In genomic region chr6:43308101-43308989, GRCh38 we compare ENCODE assay signal across 9 cellular contexts. TPM values are rescaled to one million over a fixed set of nuclear protein-coding genes. Genes with fewer than 3 reads are reported as not detected.
DNase-seq lines count a peak whose midpoint lies in the region; ATAC-seq, FAIRE-seq and TF ChIP-seq lines count a peak whose summit lies in the region.
"Had no signal": no experiment of that assay in that cellular context is flagged by ENCODE, and none has a peak within 500 bp of the region (broad histone marks: within the 10 kb centered on the region; RNA-seq: fewer than 3 reads in every experiment).

CRIP3 (minus strand) TSS chr6:43308826; CDS start chr6:43308792, 34 bp downstream.

- no peak for FAIRE-seq in H1 (lab: Jason Lieb, UNC)

- H2BK15ac ChIP-seq in H1 (ENCODE audit: low read length), result peak within 1 kb of the TSS; percentile 88; the same call in 1 of the 2 replicates

- H2BK20ac ChIP-seq in H1 (ENCODE audit: low read length), result no peak within 1 kb of the TSS

- TF ChIP-seq RAD21 in H1 (IDR thresholded peaks at IDR 0.05 in 1 of 2, conservative IDR thresholded peaks at IDR 0.05 in 1 of 2; ENCODE audit: low read depth in 2 of 2, low read length in 2 of 2), result peak; percentile 31 to 48; a peak in 3 of 4 replicates

- H3K27ac Mint-ChIP-seq in activated CD4-positive, alpha-beta T cell treated with anti-CD3 and anti-CD28 coated beads, Interleukin-2, amount 10 ng/mL, durations not matched to agents 24 days and 14 days, result no peak within 1 kb of the TSS
- H3K27ac Mint-ChIP-seq in stimulated activated naive CD8-positive, alpha-beta T cell treated with anti-CD3 and anti-CD28 coated beads, Interleukin-15, Interleukin-2, amounts not matched to agents 100 ng/mL and 50 ng/mL, for 24 hours, result no peak within 1 kb of the TSS

- 7% methylated on average over 37 of the region's 39 CpGs; no CpG with 5 or more reads in 1 of the 2 experiments for WGBS in H1 (ENCODE audit: extremely low coverage in 1 of 2, insufficient coverage in 1 of 2, insufficient read length in 1 of 2, insufficient replicate concordance in 2 of 2, low coverage in 1 of 2, low lambda C conversion rate in 2 of 2, missing lambda C conversion rate in 1 of 2), 2 experiments

- H4K8ac ChIP-seq in H1 (ENCODE audit: extremely low read depth, insufficient read depth, low read length), result peak within 1 kb of the TSS; percentile 79

- peak within 1 kb of the TSS; percentile 90 to 92 for H3K4me2 ChIP-seq in H1 (ENCODE audit: insufficient read depth in 1 of 2, low read depth in 2 of 2, low read length in 2 of 2)

- CTCF ChIA-PET in H1 (lab: Charles Lee; ENCODE audit: partially characterized antibody), result interaction anchor here (0.6 to 5.4 kb wide), 26 partner anchors 9 to 201 kb away, joined by 3 to 27 read pairs (median 6); partner anchors contain the start of genes LRRC73, SLC22A7 and ZNF318

- H4K5ac ChIP-seq in H1 (ENCODE audit: insufficient read length, low read depth, low read length), result peak within 1 kb of the TSS; percentile 38

- no peaks in the 10 kb centered on the region for H3K36me3 Mint-ChIP-seq in activated CD4-positive, alpha-beta T cell treated with anti-CD3 and anti-CD28 coated beads, Interleukin-2, amount 10 ng/mL, durations not matched to agents 24 days and 14 days (ENCODE audit: low read depth)
- no peaks in the 10 kb centered on the region for H3K36me3 Mint-ChIP-seq in stimulated activated naive CD8-positive, alpha-beta T cell treated with anti-CD3 and anti-CD28 coated beads, Interleukin-15, Interleukin-2, amounts not matched to agents 100 ng/mL and 50 ng/mL, for 24 hours (ENCODE audit: low read depth)

- H3K4me1 ChIP-seq in H1 (replicated peaks in 1 of 4; ENCODE audit: control insufficient read depth in 3 of 4, insufficient read depth in 4 of 4, low read length in 3 of 4), result peaks cover 9 to 15% (median 9%) of the 10 kb centered on the region in 4 experiments
- H3K4me1 ChIP-seq in mucosa of descending colon (ENCODE audit: low read depth), result no peaks in the 10 kb centered on the region

- H3K9me3 Mint-ChIP-seq in activated CD4-positive, alpha-beta T cell treated with anti-CD3 and anti-CD28 coated beads, Interleukin-2, amount 10 ng/mL, durations not matched to agents 24 days and 14 days, result no peaks in the 10 kb centered on the region
- no peaks in the 10 kb centered on the region for H3K9me3 Mint-ChIP-seq in stimulated activated naive CD8-positive, alpha-beta T cell treated with anti-CD3 and anti-CD28 coated beads, Interleukin-15, Interleukin-2, amounts not matched to agents 100 ng/mL and 50 ng/mL, for 24 hours

- H2BK12ac ChIP-seq in H1 (ENCODE audit: low read depth, low read length), result peak within 1 kb of the TSS; percentile 64; the same call in 1 of the 2 replicates

- peaks cover 19% of the 10 kb centered on the region for H3K27me3 Mint-ChIP-seq in activated CD4-positive, alpha-beta T cell treated with anti-CD3 and anti-CD28 coated beads, Interleukin-2, amount 10 ng/mL, durations not matched to agents 24 days and 14 days
- peaks cover 4% of the 10 kb centered on the region for H3K27me3 Mint-ChIP-seq in stimulated activated naive CD8-positive, alpha-beta T cell treated with anti-CD3 and anti-CD28 coated beads, Interleukin-15, Interleukin-2, amounts not matched to agents 100 ng/mL and 50 ng/mL, for 24 hours

- peak; percentile 73 for ATAC-seq in mucosa of descending colon
- ATAC-seq in HG02973 (IDR thresholded peaks at IDR 0.05; ENCODE audit: unreplicated experiment), result no peak

- TF ChIP-seq CTCF in H1 (IDR thresholded peaks at IDR 0.05; ENCODE audit: control extremely low read depth in 1 of 3, insufficient read depth in 1 of 3, low read depth in 1 of 3, low read length in 3 of 3) (peak in 2 of 3 experiments; percentile 51 to 76; a peak in 2 of 4 replicates), mucosa of descending colon (IDR thresholded peaks at IDR 0.05) (no peak)

- H3K4me3 Mint-ChIP-seq in activated CD4-positive, alpha-beta T cell treated with anti-CD3 and anti-CD28 coated beads, Interleukin-2, amount 10 ng/mL, durations not matched to agents 24 days and 14 days, result peak within 1 kb of the TSS; percentile 81
- H3K4me3 Mint-ChIP-seq in stimulated activated naive CD8-positive, alpha-beta T cell treated with anti-CD3 and anti-CD28 coated beads, Interleukin-15, Interleukin-2, amounts not matched to agents 100 ng/mL and 50 ng/mL, for 24 hours, result peak within 1 kb of the TSS; percentile 80

- no peak within 1 kb of the TSS for H2AK5ac ChIP-seq in H1 (ENCODE audit: low read depth, low read length)

- no peaks in the 10 kb centered on the region for H3K79me2 ChIP-seq in H1 (ENCODE audit: control insufficient read depth in 1 of 2, insufficient read depth in 2 of 2, low read length in 2 of 2)

- 0 out of 7 replicates have a peak, but pooled peaks cover 0 to 2% (median 0%) of the 10 kb centered on the region in 4 experiments for H3K27me3 ChIP-seq in H1 (replicated peaks in 1 of 4; ENCODE audit: control insufficient read depth in 3 of 4, extremely low read depth in 1 of 4, insufficient read depth in 3 of 4, low read length in 3 of 4)

- H3K79me1 ChIP-seq in H1 (ENCODE audit: low read depth, low read length), result no peaks in the 10 kb centered on the region

- peaks cover 8% of the 10 kb centered on the region for H3K23me2 ChIP-seq in H1 (ENCODE audit: low read depth, low read length)

- no peak within 1 kb of the TSS for H3K23ac ChIP-seq in H1 (ENCODE audit: insufficient read length)

- no peak within 1 kb of the TSS for H3K14ac ChIP-seq in H1 (ENCODE audit: insufficient read length)

- TF ChIP-seq POLR2A in H1 (IDR thresholded peaks at IDR 0.05; ENCODE audit: control extremely low read depth in 1 of 2, low read depth in 2 of 2, low read length in 2 of 2), result peak in 1 of 2 experiments; percentile 57; a peak in 2 of 3 replicates

- no peak within 1 kb of the TSS for H3K27ac ChIP-seq in H1 (ENCODE audit: low read depth, low read length)

- intact Hi-C loops in activated CD4-positive, alpha-beta T cell treated with anti-CD3 and anti-CD28 coated beads, Interleukin-2, amount 10 ng/mL, durations not matched to agents 24 days and 14 days (cut with micrococcal nuclease), result no loop called here
- intact Hi-C loops in mucosa of descending colon (cut with DNase I, micrococcal nuclease), result no loop called here

- H3K9ac ChIP-seq in H1 (replicated peaks in 1 of 4; ENCODE audit: extremely low read depth in 1 of 4, low read depth in 3 of 4, low read length in 3 of 4), result peak within 1 kb of the TSS in 3 of 4 experiments; percentile 51 to 79 (median 54); a peak in 5 of 7 replicates

- peak within 1 kb of the TSS; percentile 99 for H2AFZ ChIP-seq in H1 (ENCODE audit: low read length)

- POLR2A ChIA-PET in H1 (lab: Charles Lee; ENCODE audit: partially characterized antibody), result interaction anchor here (0.5 to 2.9 kb wide), 11 partner anchors 10 to 614 kb away, joined by 3 to 45 read pairs (median 4); partner anchors contain the start of genes CUL7 and SLC22A7

- H3K4me1 Mint-ChIP-seq in activated CD4-positive, alpha-beta T cell treated with anti-CD3 and anti-CD28 coated beads, Interleukin-2, amount 10 ng/mL, durations not matched to agents 24 days and 14 days, result peaks cover 5% of the 10 kb centered on the region
- H3K4me1 Mint-ChIP-seq in stimulated activated naive CD8-positive, alpha-beta T cell treated with anti-CD3 and anti-CD28 coated beads, Interleukin-15, Interleukin-2, amounts not matched to agents 100 ng/mL and 50 ng/mL, for 24 hours (ENCODE audit: low read depth), result peaks cover 22% of the 10 kb centered on the region

- H2BK120ac ChIP-seq in H1 (replicated peaks; ENCODE audit: low read depth, low read length), result peak within 1 kb of the TSS; percentile 40

- H4K20me1 ChIP-seq in H1 (replicated peaks in 1 of 2; ENCODE audit: control insufficient read depth in 1 of 2, insufficient read depth in 2 of 2, low read length in 2 of 2), result no peaks in the 10 kb centered on the region

- H3K18ac ChIP-seq in H1 (ENCODE audit: extremely low read depth, low read length), result peak within 1 kb of the TSS; percentile 76

- peak within 1 kb of the TSS; percentile 52; the same call in 1 of the 2 replicates for H2BK5ac ChIP-seq in H1 (ENCODE audit: low read depth, low read length)

- TF ChIP-seq EP300 in H1 (IDR thresholded peaks at IDR 0.05; ENCODE audit: borderline replicate concordance in 1 of 2, low read depth in 2 of 2, low read length in 2 of 2), result no peak

- H3K56ac ChIP-seq in H1 (replicated peaks; ENCODE audit: insufficient read length, low read depth, low read length), result peak within 1 kb of the TSS; percentile 73

- H3K9me3 ChIP-seq in H1 (ENCODE audit: insufficient read depth in 2 of 2, low read depth in 1 of 2, low read length in 1 of 2), result no peaks in the 10 kb centered on the region
- H3K9me3 ChIP-seq in mucosa of descending colon, result no peaks in the 10 kb centered on the region

- DNase-seq in SKM-1 treated with dmso at 0.1 percent for 144 hours (lab: John Stamatoyannopoulos, UW; ENCODE audit: unreplicated experiment) (peak; percentile 41), SKM-1 (lab: John Stamatoyannopoulos, UW; ENCODE audit: unreplicated experiment) (no peak), LHCN-M2 (ENCODE audit: low read depth) (peak; percentile 45), H1 (ENCODE audit: low read depth in 1 of 2, low spot score in 2 of 2) (peak; percentile 60 to 86), mucosa of descending colon (peak in 1 of 3 donors; percentile 63)
- DNase-seq in activated CD4-positive, alpha-beta T cell treated with anti-CD3 and anti-CD28 coated beads, Interleukin-2, amount 10 ng/mL, durations not matched to agents 24 days and 14 days, result peak; percentile 88
- DNase-seq: DND-41 had no signal

- peak within 1 kb of the TSS; percentile 51 to 74 (median 66) for H3K4me3 ChIP-seq in H1 (ENCODE audit: extremely low read depth in 1 of 4, insufficient read depth in 2 of 4, low read depth in 3 of 4, low read length in 4 of 4)
- H3K4me3 ChIP-seq in mucosa of descending colon, result no peak within 1 kb of the TSS

- peak within 1 kb of the TSS; percentile 89 for H4K91ac ChIP-seq in H1 (replicated peaks; ENCODE audit: insufficient read length, low read length)

- H3K36me3 ChIP-seq in H1 (ENCODE audit: control insufficient read depth in 2 of 4, insufficient read depth in 4 of 4, low read length in 3 of 4) (peaks cover 0 to 5% (median 3%) of the 10 kb centered on the region in 4 experiments; a peak in 2 of 8 replicates), mucosa of descending colon (ENCODE audit: low read depth) (no peaks in the 10 kb centered on the region)

- H3K4ac ChIP-seq in H1 (replicated peaks; ENCODE audit: insufficient read length, low read depth, low read length), result no peak within 1 kb of the TSS

RNA-seq across cellular contexts. Expression of gene CRIP3, which starts in this region (rescaled TPM):
- total RNA-seq in LHCN-M2 (2014; rRNA removed), result not detected in 2 replicates
- not detected for polyA plus RNA-seq in LHCN-M2 (2012)
- 0.43 and 0.79 TPM in 2 replicates for total RNA-seq in activated CD4-positive, alpha-beta T cell treated with anti-CD3 and anti-CD28 coated beads, Interleukin-2, amount 10 ng/mL, durations not matched to agents 24 days and 14 days
- 37.6 and 46.3 TPM in 2 replicates for total RNA-seq in H1 (2021; fragmentation: NEBNext Ultra II Directional; extraction: Animal tissue kit (Norgen Biotek cat#: 25700))
- polyA plus RNA-seq in H1 (2011; rRNA removed), result 34.0 and 38.7 TPM in 2 replicates
- 46.8 TPM for polyA plus RNA-seq in H1 (2011; cell fraction: cytosol; rRNA removed)
- polyA plus RNA-seq in H1 (2011; cell fraction: nucleus; rRNA removed), result 124 TPM
- 39.4 to 44.3 TPM (median 42.3 TPM) in 4 replicates for polyA plus RNA-seq in H1 (2012, experiment 1 of 2)
- polyA plus RNA-seq in H1 (2012, experiment 2 of 2), result 30.4 TPM
- polyA plus RNA-seq in H1 (2013, experiment 1 of 2), result 40.4 TPM
- polyA plus RNA-seq in H1 (2013, experiment 2 of 2), result 36.5 TPM
- polyA minus RNA-seq in H1 (2011; rRNA and poly(A)+ RNA removed), result 22.8 and 23.5 TPM in 2 replicates
- polyA minus RNA-seq in H1 (2011; cell fraction: cytosol; rRNA and poly(A)+ RNA removed), result 17.9 TPM
- 22.5 TPM for polyA minus RNA-seq in H1 (2011; cell fraction: nucleus; rRNA and poly(A)+ RNA removed)
- 1 to 10 TPM in 2 of 3 donors, under 1 TPM in 1; 0.77 to 1.8 (median 1.3) TPM for total RNA-seq in mucosa of descending colon

Comparison
In these comparisons a context has a peak if more than half of its experiments do, and no peak if none do; other contexts are left out.
1. RNA of gene CRIP3 (total RNA-seq): 37.6 to 46.3 TPM in H1; 0.77 to 1.8 TPM in mucosa of descending colon, 0.43 to 0.79 TPM in activated CD4-positive, alpha-beta T cell treated with anti-CD3 and anti-CD28 coated beads, Interleukin-2, amount 10 ng/mL, durations not matched to agents 24 days and 14 days and not detected in LHCN-M2; every median in the first group is over 10 times any median in the second.
2. Peak in DNase-seq in LHCN-M2; RNA of the gene not detected or under 1 TPM.
3. Peak in DNase-seq in activated CD4-positive, alpha-beta T cell treated with anti-CD3 and anti-CD28 coated beads, Interleukin-2, amount 10 ng/mL, durations not matched to agents 24 days and 14 days; RNA of the gene not detected or under 1 TPM.